ENCODE assay signal across 16 cellular contexts in genomic region chr3:196275126-196275525, GRCh38. TPM values are rescaled to one million over a fixed set of nuclear protein-coding genes. Genes with fewer than 3 reads are reported as not detected.
DNase-seq lines count a peak whose midpoint lies in the region; ATAC-seq and TF ChIP-seq lines count a peak whose summit lies in the region.
"Had no signal": no experiment of that assay in that cellular context is flagged by ENCODE, and none has a peak within 500 bp of the region (broad histone marks: within the 10 kb centered on the region; RNA-seq: fewer than 3 reads in every experiment).

No MANE protein-coding gene starts in this region.

- DNase-seq in activated naive CD8-positive, alpha-beta T cell treated with anti-CD3 and anti-CD28 coated beads, Interleukin-2, amount 50 U/mL, for 24 hours, result no peak
- no peak for DNase-seq in naive thymus-derived CD8-positive, alpha-beta T cell
- DNase-seq in brain microvascular endothelial cell, result no peak
- no peak for DNase-seq in HuH-7 (ENCODE audit: low spot score)
- DNase-seq in DMS79 treated with DMSO at 0.1 percent for 48 hours (lab: John Stamatoyannopoulos, UW), result no peak
- DNase-seq: anterior cingulate cortex, heart left ventricle, NCI-H1694 treated with DMSO at 0.1 percent for 48 hours, NCI-H82 had no signal

- H3K4me1 Mint-ChIP-seq in IgD-negative memory B cell, result peaks cover 21 to 25% (median 25%) of the 10 kb centered on the region in 3 donors
- H3K4me1 Mint-ChIP-seq in activated naive CD8-positive, alpha-beta T cell treated with anti-CD3 and anti-CD28 coated beads, Interleukin-2, amount 50 U/mL, for 24 hours, result peaks cover 70% of the 10 kb centered on the region
- H3K4me1 Mint-ChIP-seq in naive thymus-derived CD8-positive, alpha-beta T cell, result peaks cover 24 to 42% (median 29%) of the 10 kb centered on the region in 4 donors

- ATAC-seq in GM18511 (IDR thresholded peaks at IDR 0.05; ENCODE audit: unreplicated experiment), result peak; percentile 11
- ATAC-seq in activated naive CD8-positive, alpha-beta T cell treated with anti-CD3 and anti-CD28 coated beads, Interleukin-2, amount 50 U/mL, for 24 hours, result no peak
- ATAC-seq in naive thymus-derived CD8-positive, alpha-beta T cell, result no peak
- no peak for ATAC-seq in HG03565 (IDR thresholded peaks at IDR 0.05; ENCODE audit: unreplicated experiment)
- ATAC-seq: GM23338, heart left ventricle had no signal

- no peaks in the 10 kb centered on the region for H3K27me3 ChIP-seq in brain microvascular endothelial cell (replicated peaks)
- H3K27me3 ChIP-seq: heart left ventricle had no signal

- TF ChIP-seq CTCF in brain microvascular endothelial cell (IDR thresholded peaks at IDR 0.05; ENCODE audit: low read depth, low read length, missing control alignments), result no peak

- POLR2A ChIA-PET in naive thymus-derived CD8-positive, alpha-beta T cell (lab: Charles Lee), result no interaction called here

- H3K27ac ChIP-seq in brain microvascular endothelial cell, result no peak overlapping the region
- H3K27ac ChIP-seq: SK-N-MC had no signal

- H3K4me3 ChIP-seq in brain microvascular endothelial cell (ENCODE audit: low read depth, low read length), result no peak overlapping the region
- H3K4me3 ChIP-seq: GM23338, heart left ventricle, SK-N-MC had no signal

- no peaks in the 10 kb centered on the region for H3K27me3 Mint-ChIP-seq in IgD-negative memory B cell
- no peaks in the 10 kb centered on the region for H3K27me3 Mint-ChIP-seq in activated naive CD8-positive, alpha-beta T cell treated with anti-CD3 and anti-CD28 coated beads, Interleukin-2, amount 50 U/mL, for 24 hours
- no peaks in the 10 kb centered on the region for H3K27me3 Mint-ChIP-seq in naive thymus-derived CD8-positive, alpha-beta T cell

- peak overlapping the region; percentile 64 to 86 (median 80) for H3K4me3 Mint-ChIP-seq in IgD-negative memory B cell
- peak overlapping the region; percentile 65 for H3K4me3 Mint-ChIP-seq in activated naive CD8-positive, alpha-beta T cell treated with anti-CD3 and anti-CD28 coated beads, Interleukin-2, amount 50 U/mL, for 24 hours
- H3K4me3 Mint-ChIP-seq in naive thymus-derived CD8-positive, alpha-beta T cell, result peak overlapping the region in 5 of 10 donors; percentile 36 to 82 (median 80)
- H3K4me3 Mint-ChIP-seq: GM23338 had no signal

- in situ Hi-C loops in brain microvascular endothelial cell (cut with HindIII; ENCODE audit: low pct_ligation_motif_present, low sequenced_read_pairs), result no loop called here

- H3K36me3 ChIP-seq in brain microvascular endothelial cell (replicated peaks), result peaks cover 16% of the 10 kb centered on the region

- no peaks in the 10 kb centered on the region for H3K9me3 Mint-ChIP-seq in IgD-negative memory B cell
- no peaks in the 10 kb centered on the region for H3K9me3 Mint-ChIP-seq in activated naive CD8-positive, alpha-beta T cell treated with anti-CD3 and anti-CD28 coated beads, Interleukin-2, amount 50 U/mL, for 24 hours
- no peaks in the 10 kb centered on the region for H3K9me3 Mint-ChIP-seq in naive thymus-derived CD8-positive, alpha-beta T cell

- peaks cover 2% of the 10 kb centered on the region for H3K36me3 Mint-ChIP-seq in IgD-negative memory B cell
- peaks cover 20% of the 10 kb centered on the region for H3K36me3 Mint-ChIP-seq in activated naive CD8-positive, alpha-beta T cell treated with anti-CD3 and anti-CD28 coated beads, Interleukin-2, amount 50 U/mL, for 24 hours (ENCODE audit: low read depth)
- H3K36me3 Mint-ChIP-seq in naive thymus-derived CD8-positive, alpha-beta T cell, result peaks cover 0 to 25% (median 4%) of the 10 kb centered on the region in 3 donors

- peak overlapping the region; percentile 72 to 96 (median 88) for H3K27ac Mint-ChIP-seq in IgD-negative memory B cell
- H3K27ac Mint-ChIP-seq in activated naive CD8-positive, alpha-beta T cell treated with anti-CD3 and anti-CD28 coated beads, Interleukin-2, amount 50 U/mL, for 24 hours, result peak overlapping the region; percentile 94
- H3K27ac Mint-ChIP-seq in naive thymus-derived CD8-positive, alpha-beta T cell, result peak overlapping the region in 9 of 10 donors; percentile 48 to 97 (median 87)
- H3K27ac Mint-ChIP-seq: GM23338 had no signal

RNA-seq across cellular contexts. Expression of gene PCYT1A, which starts 12.4 kb away (rescaled TPM):
- 22.2 TPM for polyA plus RNA-seq in IgD-negative memory B cell
- total RNA-seq in naive thymus-derived CD8-positive, alpha-beta T cell, result 10 to 100 TPM; 50.8 to 52.2 TPM
- polyA plus RNA-seq in naive thymus-derived CD8-positive, alpha-beta T cell, result 10 to 100 TPM in 2 of 3 donors, 1 to 10 TPM in 1; 7.6 to 12.6 (median 10.4) TPM

RNA-seq across cellular contexts. Expression of gene DYNLT2B, which starts 42.9 kb away (rescaled TPM):
- polyA plus RNA-seq in IgD-negative memory B cell, result 30.6 TPM
- 1 to 10 TPM; 4.2 to 5.4 TPM for total RNA-seq in naive thymus-derived CD8-positive, alpha-beta T cell
- 10 to 100 TPM in 1 of 3 donors, 1 to 10 TPM in 2; 9.2 to 12.6 (median 10.0) TPM for polyA plus RNA-seq in naive thymus-derived CD8-positive, alpha-beta T cell

RNA-seq across cellular contexts. Expression of gene SLC51A, which starts 58.8 kb away (rescaled TPM):
- polyA plus RNA-seq in IgD-negative memory B cell, result 0.90 TPM
- total RNA-seq in naive thymus-derived CD8-positive, alpha-beta T cell, result not detected
- polyA plus RNA-seq in naive thymus-derived CD8-positive, alpha-beta T cell, result under 1 TPM in 2 of 3 donors, not detected in 1; 0.67 to 0.89 TPM
- total RNA-seq: lung microvascular endothelial cell, posterior vena cava had no signal
